In genomic region chr18:51194604-51195003, GRCh38 we compare ENCODE assay signal across 10 cellular contexts. TPM values are rescaled to one million over a fixed set of nuclear protein-coding genes. Genes with fewer than 3 reads are reported as not detected.
DNase-seq lines count a peak whose midpoint lies in the region; ATAC-seq and TF ChIP-seq lines count a peak whose summit lies in the region.
"Had no signal": no experiment of that assay in that cellular context is flagged by ENCODE, and none has a peak within 500 bp of the region (broad histone marks: within the 10 kb centered on the region; RNA-seq: fewer than 3 reads in every experiment).

No MANE protein-coding gene starts in this region.

- in situ Hi-C loops in G401 (cut with HindIII; ENCODE audit: low sequenced_read_pairs): no loop called here

- H3K9me3 Mint-ChIP-seq in endothelial cell (ENCODE audit: unreplicated experiment): no peaks in the 10 kb centered on the region

- peaks cover 9% of the 10 kb centered on the region for H3K36me3 Mint-ChIP-seq in endothelial cell (ENCODE audit: low read depth, unreplicated experiment)

- intact Hi-C loops in prostate gland (cut with DNase I): loop anchor here (10.0 kb wide), 1 partner anchor 370 kb away; the partner anchor contains the start of gene MRO

- 12% methylated on average over 3 of the region's 3 CpGs for WGBS in prostate gland

- TF ChIP-seq CTCF in OCI-LY3 (IDR thresholded peaks at IDR 0.05; ENCODE audit: low read depth, low read length): no peak
- no peak for TF ChIP-seq CTCF in endothelial cell (IDR thresholded peaks at IDR 0.05; ENCODE audit: unreplicated experiment)
- TF ChIP-seq CTCF in prostate gland (IDR thresholded peaks at IDR 0.05): no peak
- no peak for TF ChIP-seq CTCF in GM10248 (IDR thresholded peaks at IDR 0.05; ENCODE audit: control extremely low read depth, extremely low read depth, low read depth, missing control alignments)

- H3K4me1 ChIP-seq in OCI-LY3 (ENCODE audit: low read length): peaks cover 53% of the 10 kb centered on the region
- H3K4me1 ChIP-seq in prostate gland (replicated peaks): peaks cover 8% of the 10 kb centered on the region

- no peak for ATAC-seq in GM21737 (IDR thresholded peaks at IDR 0.05; ENCODE audit: unreplicated experiment)

- no peak for TF ChIP-seq POLR2A in prostate gland (IDR thresholded peaks at IDR 0.05)

- H3K9ac ChIP-seq in OCI-LY3 (ENCODE audit: low read length): peak overlapping the region; percentile 91

- peak overlapping the region; percentile 99 for H3K4me3 Mint-ChIP-seq in endothelial cell (ENCODE audit: unreplicated experiment)

- H2AFZ ChIP-seq in OCI-LY3 (ENCODE audit: low read depth, low read length): no peak overlapping the region

- H3K4me2 ChIP-seq in OCI-LY3 (ENCODE audit: low read length): peak overlapping the region; percentile 83

- peaks cover 76% of the 10 kb centered on the region for H3K79me2 ChIP-seq in OCI-LY3 (ENCODE audit: low read length)

- peaks cover 39% of the 10 kb centered on the region for H3K4me1 Mint-ChIP-seq in endothelial cell (ENCODE audit: unreplicated experiment)

- peaks cover 47% of the 10 kb centered on the region for H3K36me3 ChIP-seq in OCI-LY3 (replicated peaks; ENCODE audit: low read depth, low read length)
- H3K36me3 ChIP-seq in prostate gland: no peaks in the 10 kb centered on the region

- DNase-seq in G401 (ENCODE audit: low spot score) (peak; percentile 23), endothelial cell (ENCODE audit: low spot score) (no peak), prostate gland (ENCODE audit: low spot score) (no peak), anterior cingulate cortex (lab: John Stamatoyannopoulos, UW) (no peak), GM10248 (ENCODE audit: extremely low spot score) (no peak)
- no peak for DNase-seq in stimulated activated CD4-positive, alpha-beta T cell treated with anti-CD3 and anti-CD28 coated beads, Interleukin-2, amount 100 ng/mL, for 24 hours
- DNase-seq: NCI-H2081 treated with DMSO at 0.1 percent for 48 hours, posterior cingulate gyrus had no signal

- H4K20me1 ChIP-seq in OCI-LY3 (ENCODE audit: insufficient read depth, low read length): peaks cover 56% of the 10 kb centered on the region

- H3K4me3 ChIP-seq in OCI-LY3 (ENCODE audit: low read length): peak overlapping the region; percentile 78
- peak overlapping the region in 1 of 2 donors; percentile 81 for H3K4me3 ChIP-seq in prostate gland

- CTCF ChIA-PET in GM10248 (lab: Yijun Ruan, JAX): interaction anchor here (1.4 to 4.9 kb wide), 3 partner anchors 12 to 28 kb away, joined by 5 to 34 read pairs (median 7); no protein-coding TSS in a partner anchor

- H3K27ac ChIP-seq in OCI-LY3 (ENCODE audit: low read length): peak overlapping the region; percentile 74
- H3K27ac ChIP-seq in prostate gland: peak overlapping the region; percentile 94 to 97

- H3K27me3 ChIP-seq in OCI-LY3 (ENCODE audit: low read depth, low read length): no peaks in the 10 kb centered on the region
- H3K27me3 ChIP-seq in prostate gland (replicated peaks; ENCODE audit: insufficient read depth): no peaks in the 10 kb centered on the region

- POLR2A ChIA-PET in GM10248 (lab: Yijun Ruan, JAX): no interaction called here

- peaks cover 22% of the 10 kb centered on the region for H3K27me3 Mint-ChIP-seq in endothelial cell (ENCODE audit: unreplicated experiment)

- H3K9me3 ChIP-seq in OCI-LY3 (ENCODE audit: insufficient read depth, low read length) (no peaks in the 10 kb centered on the region), prostate gland (no peaks in the 10 kb centered on the region)

- H3K27ac Mint-ChIP-seq in endothelial cell (ENCODE audit: unreplicated experiment): peak overlapping the region; percentile 58

RNA-seq across cellular contexts. Expression of gene MEX3C, which starts 2.9 kb away (rescaled TPM):
- 42.5 and 51.1 TPM in 2 replicates for total RNA-seq in G401 (2014; rRNA removed; shearing (Covaris generic))
- 54.1 TPM for total RNA-seq in endothelial cell (ENCODE audit: unreplicated experiment)
- 10 to 100 TPM; 29.2 to 54.0 TPM for total RNA-seq in prostate gland
